In the genomic region with DNA sequence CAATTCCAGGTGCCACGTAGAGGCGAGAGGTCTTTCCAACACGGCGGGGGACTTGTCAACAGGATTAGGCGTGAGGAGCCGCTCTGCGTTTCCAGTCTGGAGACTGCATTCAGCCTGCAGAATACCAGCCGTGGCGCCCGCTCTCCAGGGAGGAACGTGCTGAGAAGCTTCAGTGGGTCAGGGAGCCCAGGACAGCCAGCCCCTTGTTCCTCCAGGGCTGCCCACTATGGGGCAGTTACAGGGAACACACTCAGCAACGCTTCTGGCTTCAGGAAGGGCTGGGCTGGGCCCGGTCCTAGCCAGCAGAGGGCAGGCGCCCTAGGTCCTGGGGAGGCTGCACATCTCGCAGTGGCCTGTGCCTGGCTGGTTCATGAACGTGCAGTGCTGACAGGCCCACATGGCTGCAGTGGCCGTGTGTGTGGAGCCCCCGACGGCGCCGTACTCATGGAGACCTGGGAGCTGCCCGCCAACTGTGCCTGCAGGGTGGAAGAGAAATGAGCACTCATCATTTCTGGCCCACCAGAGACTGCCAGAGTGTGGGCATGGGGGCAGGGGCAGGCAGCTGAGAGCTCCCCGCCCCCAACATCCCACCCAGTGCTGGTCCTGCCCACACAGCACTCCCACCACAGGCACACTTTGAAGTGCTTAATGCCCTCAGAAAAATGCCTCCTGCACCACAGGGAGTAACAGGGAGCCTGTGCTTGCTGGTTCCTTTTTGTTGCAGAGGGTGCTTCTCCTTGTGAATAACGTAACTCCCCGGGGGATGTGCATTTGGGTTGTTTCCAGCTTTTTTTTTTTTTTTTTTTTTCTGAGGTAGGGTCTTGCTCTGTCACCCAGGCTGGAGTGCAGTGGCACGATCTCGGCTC, we compare ENCODE assay signal across 11 cellular contexts. TPM values are rescaled to one million over a fixed set of nuclear protein-coding genes. Genes with fewer than 3 reads are reported as not detected.
A peak's percentile ranks its signal among the peaks of the same experiment; 100 is the strongest.
DNase-seq lines count a peak whose midpoint lies in the region; ATAC-seq and TF ChIP-seq lines count a peak whose summit lies in the region.
"Had no signal": no experiment of that assay in that cellular context is flagged by ENCODE, and none has a peak within 500 bp of the region (broad histone marks: within the 10 kb centered on the region; RNA-seq: fewer than 3 reads in every experiment).

No MANE protein-coding gene starts in this region.

- no peak for TF ChIP-seq RAD21 in IMR-90 (IDR thresholded peaks at IDR 0.05; ENCODE audit: low read length)

- DNase-seq in BJ (ENCODE audit: low read depth) (no peak), IMR-90 (no peak), astrocyte of the cerebellum (ENCODE audit: low read depth) (no peak), kidney epithelial cell (ENCODE audit: low read depth) (no peak), posterior vena cava (ENCODE audit: low spot score) (no peak)
- DNase-seq in stimulated activated effector memory CD8-positive, alpha-beta T cell treated with anti-CD3 and anti-CD28 coated beads, Interleukin-12 subunit alpha, Interleukin-12 subunit beta, amount 100 ng/mL, for 72 hours (ENCODE audit: low spot score in 2 of 2) = no peak
- DNase-seq: activated naive CD4-positive, alpha-beta T cell; GOT3; stimulated activated CD4-positive, alpha-beta T cell treated with anti-CD3 and anti-CD28 coated beads, Interleukin-4, amount 100 ng/mL, for 4 hours had no signal

- H3K36me3 Mint-ChIP-seq in stimulated activated effector memory CD8-positive, alpha-beta T cell treated with anti-CD3 and anti-CD28 coated beads, Interleukin-12 subunit alpha, Interleukin-12 subunit beta, amount 100 ng/mL, for 72 hours = peaks cover 86% of the 10 kb centered on the region

- no peak overlapping the region for H3K4me2 ChIP-seq in IMR-90 (ENCODE audit: low read depth, low read length)

- CTCF ChIA-PET in BJ (lab: Yijun Ruan, JAX) (interaction anchor here (0.7 kb wide), 1 partner anchor 43 kb away, joined by 3 read pairs; no protein-coding TSS in a partner anchor), IMR-90 (lab: Yijun Ruan, JAX) (interaction anchor here (0.6 kb wide), 1 partner anchor 30 kb away, joined by 4 read pairs; no protein-coding TSS in a partner anchor)

- TF ChIP-seq CTCF in BJ (IDR thresholded peaks at IDR 0.05; ENCODE audit: insufficient read depth, low read depth, low read length) = peak; percentile 30; the same call in 1 of the 2 replicates
- 0 out of 2 replicates have a peak, but pooled peaks have one; percentile 9 for TF ChIP-seq CTCF in IMR-90 (conservative IDR thresholded peaks at IDR 0.05; ENCODE audit: low read depth, low read length)
- TF ChIP-seq CTCF in astrocyte of the cerebellum (IDR thresholded peaks at IDR 0.05; ENCODE audit: low read depth, low read length, missing control alignments) = peak; percentile 60
- TF ChIP-seq CTCF in kidney epithelial cell (IDR thresholded peaks at IDR 0.05; ENCODE audit: insufficient read depth, low read length, poor library complexity, severe bottlenecking) = peak; percentile 22

- no peak overlapping the region for H4K91ac ChIP-seq in IMR-90 (ENCODE audit: insufficient read depth, low read depth, low read length)

- H3K4me3 Mint-ChIP-seq in stimulated activated effector memory CD8-positive, alpha-beta T cell treated with anti-CD3 and anti-CD28 coated beads, Interleukin-12 subunit alpha, Interleukin-12 subunit beta, amount 100 ng/mL, for 72 hours = no peak overlapping the region

- H3K23ac ChIP-seq in IMR-90 (ENCODE audit: low read depth, low read length) = no peak overlapping the region

- H4K5ac ChIP-seq in IMR-90 (ENCODE audit: low read depth, low read length) = no peak overlapping the region

- 86% methylated on average over 15 of the region's 27 CpGs; no CpG with 5 or more reads in 1 of the 2 experiments for WGBS in IMR-90 (ENCODE audit: extremely low coverage in 2 of 2, insufficient read length in 1 of 2), 2 experiments

- TF ChIP-seq POLR2A in IMR-90 (IDR thresholded peaks at IDR 0.05; ENCODE audit: low read depth, low read length) = no peak

- no peak overlapping the region for H3K18ac ChIP-seq in IMR-90 (ENCODE audit: low read depth, low read length)

- H3K36me3 ChIP-seq in BJ (ENCODE audit: control insufficient read depth, insufficient read depth, low read length) (peaks cover 24% of the 10 kb centered on the region), IMR-90 (ENCODE audit: control insufficient read depth, insufficient read depth, low read length) (peaks cover 42% of the 10 kb centered on the region), kidney epithelial cell (ENCODE audit: control insufficient read depth, insufficient read depth, low read length) (peaks cover 3% of the 10 kb centered on the region)

- dilution Hi-C loops in IMR-90 (cut with HindIII; ENCODE audit: low sequenced_read_pairs, unreplicated experiment) = no loop called here

- H2BK5ac ChIP-seq in IMR-90 (ENCODE audit: low read depth, low read length, poor library complexity, severe bottlenecking) = no peak overlapping the region

- POLR2A ChIA-PET in BJ (lab: Charles Lee) = no interaction called here
- POLR2A ChIA-PET in IMR-90 (lab: Charles Lee; ENCODE audit: unreplicated experiment) = interaction anchor here (0.7 kb wide), 1 partner anchor 47 kb away, joined by 4 read pairs; the partner anchor contains the start of gene ACTG1

- H2BK20ac ChIP-seq in IMR-90 (ENCODE audit: low read depth, low read length) = no peak overlapping the region

- peak overlapping the region; percentile 40; the same call in 1 of the 2 replicates for H2AK5ac ChIP-seq in IMR-90 (ENCODE audit: low read depth, low read length)

- H3K9ac ChIP-seq in IMR-90 (ENCODE audit: low read depth, low read length) = no peak overlapping the region

- H3K9me3 Mint-ChIP-seq in stimulated activated effector memory CD8-positive, alpha-beta T cell treated with anti-CD3 and anti-CD28 coated beads, Interleukin-12 subunit alpha, Interleukin-12 subunit beta, amount 100 ng/mL, for 72 hours = no peaks in the 10 kb centered on the region

- H3K4me3 ChIP-seq in BJ (ENCODE audit: low read depth, low read length) (no peak overlapping the region), IMR-90 (ENCODE audit: insufficient read depth, low read depth, low read length) (no peak overlapping the region), astrocyte of the cerebellum (ENCODE audit: low read depth, low read length) (no peak overlapping the region), kidney epithelial cell (ENCODE audit: low read depth, low read length) (no peak overlapping the region)

- no peak overlapping the region for H4K8ac ChIP-seq in IMR-90 (ENCODE audit: low read depth in 2 of 2, low read length in 2 of 2)

- no peak overlapping the region for H3K27ac ChIP-seq in IMR-90 (ENCODE audit: insufficient read depth, low read length)

- H3K9me1 ChIP-seq in IMR-90 (ENCODE audit: insufficient read depth, low read length) = peaks cover 8% of the 10 kb centered on the region; the same call in 1 of the 2 replicates

- intact Hi-C loops in IMR-90 (cut with micrococcal nuclease) (no loop called here), posterior vena cava (cut with DNase I) (loop anchor here in 1 of 2 donors (5.0 kb wide), 1 partner anchor 43 kb away; no protein-coding TSS in a partner anchor)

- no peak overlapping the region for H2AFZ ChIP-seq in IMR-90 (replicated peaks; ENCODE audit: low read length, poor library complexity)

- H3K27me3 ChIP-seq in BJ (ENCODE audit: control insufficient read depth, insufficient read depth, low read length) (no peaks in the 10 kb centered on the region), IMR-90 (ENCODE audit: control insufficient read depth, insufficient read depth, low read length) (no peaks in the 10 kb centered on the region), kidney epithelial cell (ENCODE audit: control insufficient read depth, insufficient read depth, low read length) (no peaks in the 10 kb centered on the region)

- no TSS peak for BruUV-seq in IMR-90 (replicated peaks; lab: Mats Ljungman, UMichigan)

- no peak overlapping the region for H3K4ac ChIP-seq in IMR-90 (ENCODE audit: low read depth, low read length)

- in situ Hi-C loops in IMR-90 (cut with MboI; ENCODE audit: low sequenced_read_pairs) (no loop called here), astrocyte of the cerebellum (cut with HindIII; ENCODE audit: low sequenced_read_pairs) (no loop called here)

- no peak overlapping the region for H3K27ac Mint-ChIP-seq in stimulated activated effector memory CD8-positive, alpha-beta T cell treated with anti-CD3 and anti-CD28 coated beads, Interleukin-12 subunit alpha, Interleukin-12 subunit beta, amount 100 ng/mL, for 72 hours

- H3K4me1 Mint-ChIP-seq in stimulated activated effector memory CD8-positive, alpha-beta T cell treated with anti-CD3 and anti-CD28 coated beads, Interleukin-12 subunit alpha, Interleukin-12 subunit beta, amount 100 ng/mL, for 72 hours = peaks cover 4% of the 10 kb centered on the region

- no peak overlapping the region for H2BK120ac ChIP-seq in IMR-90 (ENCODE audit: low read depth, low read length)

- peaks cover 8 to 79% of the 10 kb centered on the region in 2 experiments for H3K79me1 ChIP-seq in IMR-90 (ENCODE audit: low read depth in 1 of 2, low read length in 2 of 2)

- peaks cover 10% of the 10 kb centered on the region for H3K4me1 ChIP-seq in IMR-90 (ENCODE audit: control insufficient read depth, insufficient read depth, low read length)

- no peak overlapping the region for H2AK9ac ChIP-seq in IMR-90 (replicated peaks; ENCODE audit: low read depth, low read length, poor library complexity)

- no peak overlapping the region for H3K14ac ChIP-seq in IMR-90 (replicated peaks; ENCODE audit: low read depth, low read length)

- H4K20me1 ChIP-seq in IMR-90 (ENCODE audit: insufficient read depth, low read length) = peaks cover 20% of the 10 kb centered on the region

- no peak overlapping the region for H2BK15ac ChIP-seq in IMR-90 (ENCODE audit: low read depth, low read length)

- no peaks in the 10 kb centered on the region for H3K9me3 ChIP-seq in IMR-90 (ENCODE audit: control insufficient read depth, insufficient read depth, low read length)

- no peak; the same call in 1 of the 2 replicates for ATAC-seq in IMR-90 (ENCODE audit: low read depth)
- ATAC-seq in HG03520 (IDR thresholded peaks at IDR 0.05; ENCODE audit: unreplicated experiment) = no peak
- no peak for ATAC-seq in GM18520 (IDR thresholded peaks at IDR 0.05; ENCODE audit: unreplicated experiment)
- ATAC-seq in stimulated activated effector memory CD8-positive, alpha-beta T cell treated with anti-CD3 and anti-CD28 coated beads, Interleukin-12 subunit alpha, Interleukin-12 subunit beta, amount 100 ng/mL, for 72 hours = no peak

- H3K56ac ChIP-seq in IMR-90 (ENCODE audit: extremely low read depth, insufficient read depth, low read length) = no peak overlapping the region

RNA-seq across cellular contexts. Expression of gene FAAP100, which starts 7.0 kb away (rescaled TPM):
- polyA plus RNA-seq in BJ (2011; rRNA removed) = 7.5 and 11.2 TPM in 2 replicates
- polyA minus RNA-seq in BJ (2011; rRNA and poly(A)+ RNA removed) = 9.0 and 10.3 TPM in 2 replicates
- 7.5 and 7.9 TPM in 2 replicates for total RNA-seq in IMR-90 (2012; rRNA removed)
- polyA plus RNA-seq in IMR-90 (2012; rRNA removed) = 24.8 and 27.5 TPM in 2 replicates
- polyA plus RNA-seq in IMR-90 (2012; cell fraction: cytosol; rRNA removed) = 14.4 and 23.9 TPM in 2 replicates
- 48.3 and 135 TPM in 2 replicates for polyA plus RNA-seq in IMR-90 (2012; cell fraction: nucleus; rRNA removed; ENCODE audit: low replicate concordance)
- 41.4 and 49.1 TPM in 2 replicates for total RNA-seq in kidney epithelial cell
- total RNA-seq in posterior vena cava = 10 to 100 TPM; 18.9 TPM

RNA-seq across cellular contexts. Expression of gene FSCN2, which starts 31.0 kb away (rescaled TPM):
- 1.1 and 1.3 TPM in 2 replicates for polyA plus RNA-seq in BJ (2011; rRNA removed)
- polyA minus RNA-seq in BJ (2011; rRNA and poly(A)+ RNA removed) = 1.3 and 1.9 TPM in 2 replicates
- total RNA-seq in IMR-90 (2012; rRNA removed) = 0.18 and 0.28 TPM in 2 replicates
- polyA plus RNA-seq in IMR-90 (2012; rRNA removed) = 0.84 and 1.1 TPM in 2 replicates
- 0.22 and 0.96 TPM in 2 replicates for polyA plus RNA-seq in IMR-90 (2012; cell fraction: cytosol; rRNA removed)
- polyA plus RNA-seq in IMR-90 (2012; cell fraction: nucleus; rRNA removed; ENCODE audit: low replicate concordance) = 2.6 and 6.7 TPM in 2 replicates
- total RNA-seq in kidney epithelial cell = 0.29 and 0.41 TPM in 2 replicates
- 1 to 10 TPM; 1.6 to 2.0 TPM for total RNA-seq in posterior vena cava

RNA-seq across cellular contexts. Expression of gene ACTG1, which starts 46.6 kb away (rescaled TPM):
- 2,988 and 3,774 TPM in 2 replicates for polyA plus RNA-seq in BJ (2011; rRNA removed)
- polyA minus RNA-seq in BJ (2011; rRNA and poly(A)+ RNA removed) = 4,016 and 6,647 TPM in 2 replicates
- 12,144 and 15,732 TPM in 2 replicates for total RNA-seq in IMR-90 (2012; rRNA removed)
- polyA plus RNA-seq in IMR-90 (2012; rRNA removed) = 10,271 and 10,907 TPM in 2 replicates
- polyA plus RNA-seq in IMR-90 (2012; cell fraction: cytosol; rRNA removed) = 46,606 and 47,328 TPM in 2 replicates
- 8,917 and 28,399 TPM in 2 replicates for polyA plus RNA-seq in IMR-90 (2012; cell fraction: nucleus; rRNA removed; ENCODE audit: low replicate concordance)
- total RNA-seq in kidney epithelial cell = 8,883 and 9,424 TPM in 2 replicates
- total RNA-seq in posterior vena cava = 1,000 to 10,000 TPM; 1,410 to 1,809 TPM

Comparison
In these comparisons a context has a peak if more than half of its experiments do, and no peak if none do; other contexts are left out.
1. CTCF ChIP-seq: peak in every context shown above with its lines; median percentile 60 in astrocyte of the cerebellum; 30 in BJ; 22 in kidney epithelial cell; 9 in IMR-90.